Comparison of ENCODE assay signal across 27 cellular contexts in the genomic region with DNA sequence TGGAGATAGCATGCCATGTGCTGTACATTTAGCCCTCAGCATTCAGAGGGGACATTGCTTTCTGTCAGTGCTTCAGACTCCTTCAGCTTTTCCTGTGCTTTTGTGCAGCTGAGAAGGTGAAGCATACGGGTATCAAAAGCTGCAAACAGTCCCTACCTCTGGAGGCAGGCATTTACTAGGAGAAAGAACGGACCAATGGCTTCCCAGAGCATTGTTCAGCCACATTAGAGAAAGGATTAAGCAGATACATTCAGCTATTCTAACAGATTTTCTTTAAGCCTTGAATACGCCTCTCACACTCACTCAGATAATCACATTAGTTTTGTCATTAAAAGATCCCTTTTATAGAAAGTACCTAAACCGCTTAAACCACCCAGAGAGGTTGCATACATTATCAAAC.
DNase-seq lines count a peak whose midpoint lies in the region; ATAC-seq, FAIRE-seq and TF ChIP-seq lines count a peak whose summit lies in the region.
"Had no signal": no experiment of that assay in that cellular context is flagged by ENCODE, and none has a peak within 500 bp of the region (broad histone marks: within the 10 kb centered on the region; RNA-seq: fewer than 3 reads in every experiment).

No MANE protein-coding gene starts in this region.

- ATAC-seq in PC-3, result no peak
- ATAC-seq in GM18907 (IDR thresholded peaks at IDR 0.05; ENCODE audit: unreplicated experiment), result no peak
- ATAC-seq: HepG2, K562 had no signal

- DNase-seq in D341Med (ENCODE audit: low spot score) (peak; percentile 48), HTR-8/SVneo (ENCODE audit: insufficient read length, low spot score) (no peak), nephron progenitor cell (no peak), PC-3 (no peak), Calu3 (no peak), SIG-M5 treated with dmso at 0.1 percent for 504 hours (lab: John Stamatoyannopoulos, UW; ENCODE audit: unreplicated experiment) (no peak)
- DNase-seq: BE2C, DMS 273 treated with DMSO at 0.1 percent for 48 hours, DND-41, HFFc6, MG63, NCI-H1048, NCI-H1417 treated with DMSO at 0.1 percent for 48 hours, NCI-H187 treated with DMSO at 0.1 percent for 48 hours, NCI-H2107, NCI-H2227 treated with DMSO at 0.1 percent for 48 hours, NCI-H510A, SHP77 treated with DMSO at 0.1 percent for 48 hours, SK-N-SH had no signal

- intact Hi-C loops in PC-3 (cut with micrococcal nuclease), result no loop called here
- intact Hi-C loops in Calu3 (cut with micrococcal nuclease; ENCODE audit: unreplicated experiment), result no loop called here

- H3K9me2 ChIP-seq in PC-3 (replicated peaks; ENCODE audit: low read length), result no peaks in the 10 kb centered on the region
- H3K9me2 ChIP-seq: SK-N-SH had no signal

- H3K27me3 Mint-ChIP-seq in brain, result no peaks in the 10 kb centered on the region
- peaks cover 4% of the 10 kb centered on the region for H3K27me3 Mint-ChIP-seq in nephron progenitor cell (ENCODE audit: low read depth, poor library complexity)
- H3K27me3 Mint-ChIP-seq in Calu3 (ENCODE audit: unreplicated experiment), result peaks cover 39% of the 10 kb centered on the region

- H3K4me3 Mint-ChIP-seq in brain (peak overlapping the region in 4 of 5 experiments; percentile 17 to 45 (median 24)), nephron progenitor cell (no peak overlapping the region), Calu3 (ENCODE audit: low read depth, unreplicated experiment) (no peak overlapping the region)
- H3K4me3 Mint-ChIP-seq: HFFc6 had no signal

- H3K4me1 ChIP-seq in PC-3 (ENCODE audit: insufficient read depth, low read length), result no peaks in the 10 kb centered on the region; the same call in 1 of the 2 replicates

- no peaks in the 10 kb centered on the region for H3K36me3 ChIP-seq in PC-3 (ENCODE audit: low read depth, low read length)
- H3K36me3 ChIP-seq: BE2C, MG63 had no signal

- H3K9ac ChIP-seq in PC-3 (ENCODE audit: low read length), result no peak overlapping the region
- H3K9ac ChIP-seq: SK-N-SH had no signal

- H3K79me2 ChIP-seq in PC-3 (ENCODE audit: low read length), result no peaks in the 10 kb centered on the region

- H3K27ac ChIP-seq in PC-3 (ENCODE audit: low read length), result no peak overlapping the region
- H3K27ac ChIP-seq: RWPE1 had no signal

- no peak overlapping the region for H2AFZ ChIP-seq in PC-3 (ENCODE audit: low read length)

- H3K9me3 Mint-ChIP-seq in brain (no peaks in the 10 kb centered on the region), nephron progenitor cell (no peaks in the 10 kb centered on the region), Calu3 (ENCODE audit: low read depth, unreplicated experiment) (no peaks in the 10 kb centered on the region)
- H3K9me3 Mint-ChIP-seq: HFFc6 had no signal

- POLR2A ChIA-PET in PC-3 (lab: Charles Lee; ENCODE audit: unreplicated experiment), result no interaction called here

- peak; percentile 42 for FAIRE-seq in HTR-8/SVneo (lab: Jason Lieb, UNC)
- FAIRE-seq: A204.1, GM12891, H54, HepG2, K562 had no signal

- CTCF ChIA-PET in PC-3 (lab: Charles Lee) (no interaction called here), Calu3 (lab: Charles Lee) (no interaction called here)

- no peaks in the 10 kb centered on the region for H3K9me3 ChIP-seq in PC-3 (ENCODE audit: low read length)
- H3K9me3 ChIP-seq: BE2C, MG63, SK-N-SH had no signal

- H3K4me2 ChIP-seq in PC-3 (ENCODE audit: low read length), result no peak overlapping the region
- H3K4me2 ChIP-seq: SK-N-SH had no signal

- H3K36me3 Mint-ChIP-seq in brain, result no peaks in the 10 kb centered on the region
- H3K36me3 Mint-ChIP-seq in nephron progenitor cell (ENCODE audit: low read depth), result no peaks in the 10 kb centered on the region
- no peaks in the 10 kb centered on the region for H3K36me3 Mint-ChIP-seq in Calu3 (ENCODE audit: insufficient read depth, unreplicated experiment)

- H3F3A ChIP-seq in PC-3 (ENCODE audit: low read length, unreplicated experiment), result no peaks in the 10 kb centered on the region

- BruUV-seq in PC-3 (replicated peaks; lab: Mats Ljungman, UMichigan) (no TSS peak), Calu3 (replicated peaks; lab: Mats Ljungman, UMichigan) (no TSS peak)

- no peaks in the 10 kb centered on the region for H4K20me1 ChIP-seq in PC-3 (ENCODE audit: low read length)

- H3K27me3 ChIP-seq in PC-3 (ENCODE audit: low read length), result no peaks in the 10 kb centered on the region
- H3K27me3 ChIP-seq: BE2C, MG63 had no signal

- no peak for TF ChIP-seq CTCF in brain (conservative IDR thresholded peaks at IDR 0.05)
- TF ChIP-seq CTCF in nephron progenitor cell (IDR thresholded peaks at IDR 0.05), result no peak
- TF ChIP-seq CTCF in PC-3 (conservative IDR thresholded peaks at IDR 0.05; ENCODE audit: low read depth, low read length), result no peak
- TF ChIP-seq CTCF in Calu3 (IDR thresholded peaks at IDR 0.05; ENCODE audit: unreplicated experiment), result no peak

- no peak overlapping the region for H3K4me3 ChIP-seq in PC-3 (ENCODE audit: low read length)
- H3K4me3 ChIP-seq: K562, MG63 had no signal

- H3K4me1 Mint-ChIP-seq in brain (peaks cover 47% of the 10 kb centered on the region), nephron progenitor cell (peaks cover 49% of the 10 kb centered on the region), Calu3 (ENCODE audit: low read depth, unreplicated experiment) (no peaks in the 10 kb centered on the region)

- H3K27ac Mint-ChIP-seq in brain, result peak overlapping the region in 4 of 5 experiments; percentile 67 to 89 (median 82)
- H3K27ac Mint-ChIP-seq in nephron progenitor cell, result peak overlapping the region; percentile 36
- H3K27ac Mint-ChIP-seq in Calu3 (ENCODE audit: unreplicated experiment), result no peak overlapping the region
- H3K27ac Mint-ChIP-seq: HFFc6 had no signal

Comparison
In these comparisons a context has a peak if more than half of its experiments do, and no peak if none do; other contexts are left out.
1. H3K4me3 Mint-ChIP-seq: peak in brain (4 of 5); none in nephron progenitor cell (single experiment) and Calu3 (single experiment).